In the genomic region with DNA sequence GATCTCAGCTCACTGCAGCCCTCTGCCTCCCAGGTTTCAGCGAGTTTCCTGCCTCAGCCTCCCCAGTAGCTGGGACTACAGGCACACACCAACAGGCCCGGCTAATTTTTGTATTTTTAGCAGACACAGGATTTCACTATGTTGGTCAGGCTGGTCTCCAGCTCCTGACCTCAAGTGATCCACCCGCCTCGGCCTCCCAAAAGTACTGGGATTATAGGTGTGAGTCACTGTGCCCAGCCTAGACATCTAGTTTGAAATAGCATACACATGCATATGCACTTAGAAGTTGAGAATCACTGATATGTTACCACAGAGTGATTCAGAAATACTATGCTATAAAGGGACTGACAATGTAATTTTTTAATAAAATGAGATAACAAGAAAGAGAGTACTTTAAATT, we compare ENCODE assay signal across 15 cellular contexts.
DNase-seq lines count a peak whose midpoint lies in the region; ATAC-seq, FAIRE-seq and TF ChIP-seq lines count a peak whose summit lies in the region.
"Had no signal": no experiment of that assay in that cellular context is flagged by ENCODE, and none has a peak within 500 bp of the region (broad histone marks: within the 10 kb centered on the region; RNA-seq: fewer than 3 reads in every experiment).

No MANE protein-coding gene starts in this region.

- H3K4me3 ChIP-seq in HepG2 (replicated peaks in 1 of 3; ENCODE audit: insufficient read depth in 1 of 3, low read depth in 2 of 3, low read length in 3 of 3) = no peak overlapping the region
- H3K4me3 ChIP-seq: BLaER1 had no signal

- intact Hi-C loops in posterior vena cava (cut with DNase I) = no loop called here
- intact Hi-C loops in HepG2 (cut with micrococcal nuclease; ENCODE audit: unreplicated experiment) = no loop called here

- TF ChIP-seq POLR2A in HepG2 (IDR thresholded peaks at IDR 0.05; ENCODE audit: insufficient read depth in 1 of 2, low read depth in 2 of 2, low read length in 2 of 2) = no peak

- DNase-seq in EL = peak; percentile 71
- DNase-seq in M059J (ENCODE audit: low read depth) = peak; percentile 75
- DNase-seq in dedifferentiated amniotic fluid mesenchymal stem cell (ENCODE audit: extremely low spot score) = peak; percentile 73
- peak; percentile 50 for DNase-seq in posterior vena cava (ENCODE audit: low spot score)
- no peak for DNase-seq in HepG2 (ENCODE audit: low spot score)
- no peak for DNase-seq in middle frontal gyrus (ENCODE audit: extremely low spot score, low spot score)
- DNase-seq in SIG-M5 treated with dmso at 0.1 percent for 504 hours (lab: John Stamatoyannopoulos, UW; ENCODE audit: unreplicated experiment) = no peak
- DNase-seq: activated gamma-delta T cell treated with Interleukin-2 at 50 U/mL for 16 hours; effector CD4-positive, alpha-beta T cell; naive thymus-derived CD8-positive, alpha-beta T cell; NCI-H1092; stimulated activated CD4-positive, alpha-beta T cell treated with anti-CD3 and anti-CD28 coated beads, Interleukin-1b, Interleukin-23, amount 100 ng/mL, for 48 hours; substantia nigra had no signal

- no peaks in the 10 kb centered on the region for H3K79me2 ChIP-seq in HepG2 (ENCODE audit: insufficient read depth, low read length)

- no peak overlapping the region for H3K27ac ChIP-seq in HepG2 (ENCODE audit: extremely low read length, insufficient read depth, low read length)
- H3K27ac ChIP-seq: BLaER1 had no signal

- no peak overlapping the region for H3K9ac ChIP-seq in HepG2 (ENCODE audit: insufficient read depth, low read depth, low read length)
- H3K9ac ChIP-seq: BLaER1 had no signal

- TF ChIP-seq CTCF in HepG2 (CRISPR knock-in tag; IDR thresholded peaks at IDR 0.05) = no peak

- no peaks in the 10 kb centered on the region for H3K4me1 ChIP-seq in HepG2 (ENCODE audit: insufficient read depth, low read length)
- H3K4me1 ChIP-seq: BLaER1 had no signal

- no peaks in the 10 kb centered on the region for H3K9me3 ChIP-seq in HepG2 (ENCODE audit: low read length)
- H3K9me3 ChIP-seq: BLaER1 had no signal

- CTCF ChIA-PET in HepG2 (lab: Yijun Ruan, JAX; ENCODE audit: low intra/inter-chr PET ratio, low total read pairs) = no interaction called here

- H3K27me3 ChIP-seq in HepG2 (ENCODE audit: control insufficient read depth in 1 of 2, insufficient read depth in 2 of 2, low read length in 2 of 2) = no peaks in the 10 kb centered on the region
- H3K27me3 ChIP-seq: BLaER1 had no signal

- ATAC-seq in HepG2 (no peak; the same call in 2 of the 3 replicates), GM21825 (IDR thresholded peaks at IDR 0.05; ENCODE audit: unreplicated experiment) (no peak)
- ATAC-seq: naive thymus-derived CD8-positive, alpha-beta T cell had no signal

- no peaks in the 10 kb centered on the region for H4K20me1 ChIP-seq in HepG2 (ENCODE audit: insufficient read depth, low read length)
- H4K20me1 ChIP-seq: BLaER1 had no signal

- TF ChIP-seq EP300 in HepG2 (IDR thresholded peaks at IDR 0.05; ENCODE audit: low read depth in 2 of 2, low read length in 2 of 2) (no peak), HepG2 (CRISPR knock-in tag; IDR thresholded peaks at IDR 0.05; ENCODE audit: borderline replicate concordance) (no peak)

- TF ChIP-seq RAD21 in HepG2 (CRISPR knock-in tag; IDR thresholded peaks at IDR 0.05) = no peak

- in situ Hi-C loops in HepG2 (cut with HindIII; ENCODE audit: extremely low pct_ligation_motif_present, low pct_unique_long_range_greater_than_20kb) = no loop called here

- no TSS peak for BruUV-seq in HepG2 (replicated peaks; lab: Mats Ljungman, UMichigan)

- FAIRE-seq in HepG2 (lab: Jason Lieb, UNC) = no peak

- no peak overlapping the region for H2AFZ ChIP-seq in HepG2 (ENCODE audit: low read length)

- peaks cover 15 to 40% of the 10 kb centered on the region in 2 experiments for H3K36me3 ChIP-seq in HepG2 (replicated peaks in 1 of 2; ENCODE audit: control insufficient read depth in 1 of 2, insufficient read depth in 2 of 2, low read length in 2 of 2)

- 96% methylated on average over 4 of the region's 4 CpGs for WGBS in HepG2 (ENCODE audit: low lambda C conversion rate)

- no peak overlapping the region for H3K4me2 ChIP-seq in HepG2 (ENCODE audit: low read depth, low read length)
- H3K4me2 ChIP-seq: BLaER1 had no signal

- POLR2A ChIA-PET in HepG2 (lab: Yijun Ruan, JAX) = no interaction called here

TF ChIP-seq in HepG2, 621 proteins besides CTCF, POLR2A, EP300 and RAD21:
- no peak for TF ChIP-seq MTF2 (CRISPR knock-in tag; IDR thresholded peaks at IDR 0.05; ENCODE audit: borderline replicate concordance)
- TF ChIP-seq ZNF713 (CRISPR knock-in tag; IDR thresholded peaks at IDR 0.05) = no peak
- TF ChIP-seq, protein P1, sequence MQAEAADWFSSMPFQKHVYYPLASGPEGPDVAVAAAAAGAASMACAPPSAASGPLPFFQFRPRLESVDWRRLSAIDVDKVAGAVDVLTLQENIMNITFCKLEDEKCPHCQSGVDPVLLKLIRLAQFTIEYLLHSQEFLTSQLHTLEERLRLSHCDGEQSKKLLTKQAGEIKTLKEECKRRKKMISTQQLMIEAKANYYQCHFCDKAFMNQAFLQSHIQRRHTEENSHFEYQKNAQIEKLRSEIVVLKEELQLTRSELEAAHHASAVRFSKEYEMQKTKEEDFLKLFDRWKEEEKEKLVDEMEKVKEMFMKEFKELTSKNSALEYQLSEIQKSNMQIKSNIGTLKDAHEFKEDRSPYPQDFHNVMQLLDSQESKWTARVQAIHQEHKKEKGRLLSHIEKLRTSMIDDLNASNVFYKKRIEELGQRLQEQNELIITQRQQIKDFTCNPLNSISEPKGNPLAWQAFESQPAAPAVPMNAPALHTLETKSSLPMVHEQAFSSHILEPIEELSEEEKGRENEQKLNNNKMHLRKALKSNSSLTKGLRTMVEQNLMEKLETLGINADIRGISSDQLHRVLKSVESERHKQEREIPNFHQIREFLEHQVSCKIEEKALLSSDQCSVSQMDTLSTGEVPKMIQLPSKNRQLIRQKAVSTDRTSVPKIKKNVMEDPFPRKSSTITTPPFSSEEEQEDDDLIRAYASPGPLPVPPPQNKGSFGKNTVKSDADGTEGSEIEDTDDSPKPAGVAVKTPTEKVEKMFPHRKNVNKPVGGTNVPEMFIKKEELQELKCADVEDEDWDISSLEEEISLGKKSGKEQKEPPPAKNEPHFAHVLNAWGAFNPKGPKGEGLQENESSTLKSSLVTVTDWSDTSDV (CRISPR knock-in tag; IDR thresholded peaks at IDR 0.05) = no peak
- TF ChIP-seq, protein P2, sequence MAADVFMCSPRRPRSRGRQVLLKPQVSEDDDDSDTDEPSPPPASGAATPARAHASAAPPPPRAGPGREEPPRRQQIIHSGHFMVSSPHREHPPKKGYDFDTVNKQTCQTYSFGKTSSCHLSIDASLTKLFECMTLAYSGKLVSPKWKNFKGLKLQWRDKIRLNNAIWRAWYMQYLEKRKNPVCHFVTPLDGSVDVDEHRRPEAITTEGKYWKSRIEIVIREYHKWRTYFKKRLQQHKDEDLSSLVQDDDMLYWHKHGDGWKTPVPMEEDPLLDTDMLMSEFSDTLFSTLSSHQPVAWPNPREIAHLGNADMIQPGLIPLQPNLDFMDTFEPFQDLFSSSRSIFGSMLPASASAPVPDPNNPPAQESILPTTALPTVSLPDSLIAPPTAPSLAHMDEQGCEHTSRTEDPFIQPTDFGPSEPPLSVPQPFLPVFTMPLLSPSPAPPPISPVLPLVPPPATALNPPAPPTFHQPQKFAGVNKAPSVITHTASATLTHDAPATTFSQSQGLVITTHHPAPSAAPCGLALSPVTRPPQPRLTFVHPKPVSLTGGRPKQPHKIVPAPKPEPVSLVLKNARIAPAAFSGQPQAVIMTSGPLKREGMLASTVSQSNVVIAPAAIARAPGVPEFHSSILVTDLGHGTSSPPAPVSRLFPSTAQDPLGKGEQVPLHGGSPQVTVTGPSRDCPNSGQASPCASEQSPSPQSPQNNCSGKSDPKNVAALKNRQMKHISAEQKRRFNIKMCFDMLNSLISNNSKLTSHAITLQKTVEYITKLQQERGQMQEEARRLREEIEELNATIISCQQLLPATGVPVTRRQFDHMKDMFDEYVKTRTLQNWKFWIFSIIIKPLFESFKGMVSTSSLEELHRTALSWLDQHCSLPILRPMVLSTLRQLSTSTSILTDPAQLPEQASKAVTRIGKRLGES (CRISPR knock-in tag; IDR thresholded peaks at IDR 0.05; ENCODE audit: borderline replicate concordance) = no peak

Comparison
In these comparisons a context has a peak if more than half of its experiments do, and no peak if none do; other contexts are left out.
1. DNase-seq: peak in EL (single experiment), M059J (single experiment), dedifferentiated amniotic fluid mesenchymal stem cell (single experiment) and posterior vena cava (single experiment); none in HepG2 (single experiment), middle frontal gyrus (single experiment) and SIG-M5 treated with dmso at 0.1 percent for 504 hours (single experiment).